14 cellular contexts compared by ENCODE assay signal in genomic region chr22:35064664-35065063, GRCh38. TPM values are rescaled to one million over a fixed set of nuclear protein-coding genes. Genes with fewer than 3 reads are reported as not detected.
DNase-seq lines count a peak whose midpoint lies in the region; ATAC-seq and TF ChIP-seq lines count a peak whose summit lies in the region.
"Had no signal": no experiment of that assay in that cellular context is flagged by ENCODE, and none has a peak within 500 bp of the region (broad histone marks: within the 10 kb centered on the region; RNA-seq: fewer than 3 reads in every experiment).

No MANE protein-coding gene starts in this region.

- H3K27me3 ChIP-seq in kidney epithelial cell (ENCODE audit: control insufficient read depth, insufficient read depth, low read length): no peaks in the 10 kb centered on the region
- no peaks in the 10 kb centered on the region for H3K27me3 ChIP-seq in Karpas-422 (ENCODE audit: low read length)
- H3K27me3 ChIP-seq: cardiac muscle cell, right atrium auricular region had no signal

- no peaks in the 10 kb centered on the region for H3K9me3 ChIP-seq in Karpas-422 (ENCODE audit: low read length)
- H3K9me3 ChIP-seq: right atrium auricular region had no signal

- no peak overlapping the region for H3K27ac ChIP-seq in Karpas-422 (ENCODE audit: low read length)
- H3K27ac ChIP-seq: cardiac muscle cell, right atrium auricular region had no signal

- no peaks in the 10 kb centered on the region for H3K9me2 ChIP-seq in Karpas-422 (replicated peaks; ENCODE audit: insufficient read depth, low read length)

- no peak for TF ChIP-seq POLR2A in NB4 (IDR thresholded peaks at IDR 0.05; ENCODE audit: extremely low read depth, insufficient read length)

- no peaks in the 10 kb centered on the region for H4K20me1 ChIP-seq in Karpas-422 (ENCODE audit: insufficient read depth, low read depth, low read length)

- H3K4me2 ChIP-seq in Karpas-422 (ENCODE audit: low read depth, low read length, poor library complexity, severe bottlenecking): no peak overlapping the region

- H3K79me2 ChIP-seq in Karpas-422 (ENCODE audit: low read length): no peaks in the 10 kb centered on the region

- DNase-seq in GM12865 (ENCODE audit: low read depth): peak; percentile 88
- DNase-seq in NB4 (ENCODE audit: low read depth): peak; percentile 77
- peak; percentile 21 for DNase-seq in kidney epithelial cell (ENCODE audit: low read depth)
- DNase-seq in left lobe of liver (ENCODE audit: low spot score): no peak
- DNase-seq in DMS114 treated with DMSO at 0.1 percent for 48 hours (lab: John Stamatoyannopoulos, UW; ENCODE audit: unreplicated experiment): no peak
- no peak for DNase-seq in cerebellar cortex (ENCODE audit: low spot score)
- no peak for DNase-seq in Karpas-422
- DNase-seq: activated T-cell treated with anti-CD3 and anti-CD28 coated beads for 4 hours, Calu3, NCI-H187 had no signal

- no peaks in the 10 kb centered on the region for H3K4me1 ChIP-seq in Karpas-422 (ENCODE audit: low read length)
- H3K4me1 ChIP-seq: right atrium auricular region had no signal

- H3K4me3 ChIP-seq in GM12865 (ENCODE audit: low read depth, low read length) (peak overlapping the region; percentile 34), NB4 (ENCODE audit: low read depth, low read length) (no peak overlapping the region), kidney epithelial cell (ENCODE audit: low read depth, low read length) (no peak overlapping the region), Karpas-422 (ENCODE audit: low read length) (no peak overlapping the region)
- H3K4me3 ChIP-seq: cardiac muscle cell, right atrium auricular region had no signal

- H3K36me3 ChIP-seq in kidney epithelial cell (ENCODE audit: control insufficient read depth, insufficient read depth, low read length) (no peaks in the 10 kb centered on the region), Karpas-422 (ENCODE audit: insufficient read depth, low read length) (no peaks in the 10 kb centered on the region)
- H3K36me3 ChIP-seq: cardiac muscle cell, right atrium auricular region had no signal

- no peak overlapping the region for H2AFZ ChIP-seq in Karpas-422 (ENCODE audit: low read length)

- no peak overlapping the region for H3K9ac ChIP-seq in Karpas-422 (ENCODE audit: low read length)

- TF ChIP-seq CTCF in GM12865 (IDR thresholded peaks at IDR 0.05; ENCODE audit: insufficient read depth, low read depth, low read length, missing control alignments): no peak
- TF ChIP-seq CTCF in NB4 (IDR thresholded peaks at IDR 0.05; ENCODE audit: low read depth, low read length): no peak
- no peak for TF ChIP-seq CTCF in kidney epithelial cell (IDR thresholded peaks at IDR 0.05; ENCODE audit: insufficient read depth, low read length, poor library complexity, severe bottlenecking)

- ATAC-seq in GM21529 (IDR thresholded peaks at IDR 0.05; ENCODE audit: unreplicated experiment): peak; percentile 58
- no peak for ATAC-seq in left lobe of liver

RNA-seq across cellular contexts. Expression of gene ISX, which starts 1.3 kb away (rescaled TPM):
- total RNA-seq in kidney epithelial cell (not detected in 2 replicates), left lobe of liver (not detected)
- total RNA-seq in Karpas-422 (2014; rRNA removed; shearing (Covaris generic); ENCODE audit: low replicate concordance): not detected in 2 replicates
- total RNA-seq: Calu3, cardiac muscle cell, mesenteric fat pad, right atrium auricular region had no signal

Comparison
In these comparisons a context has a peak if more than half of its experiments do, and no peak if none do; other contexts are left out.
1. DNase-seq: peak in GM12865 (single experiment), NB4 (single experiment) and kidney epithelial cell (single experiment); none in left lobe of liver (single experiment), DMS114 treated with DMSO at 0.1 percent for 48 hours (single experiment), cerebellar cortex (single experiment) and Karpas-422 (single experiment).